3 cellular contexts compared by ENCODE assay signal in the genomic region with DNA sequence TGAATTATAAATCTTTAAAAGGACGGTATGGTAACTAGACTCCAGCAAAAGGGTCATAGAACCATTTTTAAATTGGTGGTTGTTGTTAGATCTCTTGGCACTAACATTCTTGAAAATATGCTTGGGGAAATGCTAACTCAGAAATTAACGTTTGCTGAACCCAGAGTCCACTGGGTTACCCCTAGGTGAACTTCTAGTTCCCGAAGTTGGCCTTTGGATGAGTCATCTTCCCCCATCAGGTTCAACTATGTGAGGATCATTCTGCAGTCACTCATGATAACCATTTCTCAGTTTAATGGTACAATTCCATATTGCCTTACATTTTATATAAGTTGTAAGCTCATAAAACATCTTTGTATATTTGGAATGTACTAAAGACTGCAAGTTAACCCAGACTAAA.
TF ChIP-seq lines count a peak whose summit lies in the region.

No MANE protein-coding gene starts in this region.

TF ChIP-seq in liver, 16 proteins besides CTCF, POLR2A, EP300 and RAD21:
- TF ChIP-seq FOXA2 (IDR thresholded peaks at IDR 0.05): no peak
- TF ChIP-seq JUND (IDR thresholded peaks at IDR 0.05): peak; percentile 98 to 99
- no peak for TF ChIP-seq TAF1 (conservative IDR thresholded peaks at IDR 0.05)
- TF ChIP-seq, protein P1, sequence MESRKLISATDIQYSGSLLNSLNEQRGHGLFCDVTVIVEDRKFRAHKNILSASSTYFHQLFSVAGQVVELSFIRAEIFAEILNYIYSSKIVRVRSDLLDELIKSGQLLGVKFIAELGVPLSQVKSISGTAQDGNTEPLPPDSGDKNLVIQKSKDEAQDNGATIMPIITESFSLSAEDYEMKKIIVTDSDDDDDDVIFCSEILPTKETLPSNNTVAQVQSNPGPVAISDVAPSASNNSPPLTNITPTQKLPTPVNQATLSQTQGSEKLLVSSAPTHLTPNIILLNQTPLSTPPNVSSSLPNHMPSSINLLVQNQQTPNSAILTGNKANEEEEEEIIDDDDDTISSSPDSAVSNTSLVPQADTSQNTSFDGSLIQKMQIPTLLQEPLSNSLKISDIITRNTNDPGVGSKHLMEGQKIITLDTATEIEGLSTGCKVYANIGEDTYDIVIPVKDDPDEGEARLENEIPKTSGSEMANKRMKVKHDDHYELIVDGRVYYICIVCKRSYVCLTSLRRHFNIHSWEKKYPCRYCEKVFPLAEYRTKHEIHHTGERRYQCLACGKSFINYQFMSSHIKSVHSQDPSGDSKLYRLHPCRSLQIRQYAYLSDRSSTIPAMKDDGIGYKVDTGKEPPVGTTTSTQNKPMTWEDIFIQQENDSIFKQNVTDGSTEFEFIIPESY (IDR thresholded peaks at IDR 0.05): peak; percentile 21
- TF ChIP-seq NR2F2 (IDR thresholded peaks at IDR 0.05): no peak
- TF ChIP-seq SP1 (IDR thresholded peaks at IDR 0.05): peak; percentile 85
- TF ChIP-seq RXRA (IDR thresholded peaks at IDR 0.05): peak; percentile 91 to 93
- TF ChIP-seq FOXA1 (IDR thresholded peaks at IDR 0.05): no peak
- TF ChIP-seq HNF4A (conservative IDR thresholded peaks at IDR 0.05): peak; percentile 93 to 94
- TF ChIP-seq, protein P2, sequence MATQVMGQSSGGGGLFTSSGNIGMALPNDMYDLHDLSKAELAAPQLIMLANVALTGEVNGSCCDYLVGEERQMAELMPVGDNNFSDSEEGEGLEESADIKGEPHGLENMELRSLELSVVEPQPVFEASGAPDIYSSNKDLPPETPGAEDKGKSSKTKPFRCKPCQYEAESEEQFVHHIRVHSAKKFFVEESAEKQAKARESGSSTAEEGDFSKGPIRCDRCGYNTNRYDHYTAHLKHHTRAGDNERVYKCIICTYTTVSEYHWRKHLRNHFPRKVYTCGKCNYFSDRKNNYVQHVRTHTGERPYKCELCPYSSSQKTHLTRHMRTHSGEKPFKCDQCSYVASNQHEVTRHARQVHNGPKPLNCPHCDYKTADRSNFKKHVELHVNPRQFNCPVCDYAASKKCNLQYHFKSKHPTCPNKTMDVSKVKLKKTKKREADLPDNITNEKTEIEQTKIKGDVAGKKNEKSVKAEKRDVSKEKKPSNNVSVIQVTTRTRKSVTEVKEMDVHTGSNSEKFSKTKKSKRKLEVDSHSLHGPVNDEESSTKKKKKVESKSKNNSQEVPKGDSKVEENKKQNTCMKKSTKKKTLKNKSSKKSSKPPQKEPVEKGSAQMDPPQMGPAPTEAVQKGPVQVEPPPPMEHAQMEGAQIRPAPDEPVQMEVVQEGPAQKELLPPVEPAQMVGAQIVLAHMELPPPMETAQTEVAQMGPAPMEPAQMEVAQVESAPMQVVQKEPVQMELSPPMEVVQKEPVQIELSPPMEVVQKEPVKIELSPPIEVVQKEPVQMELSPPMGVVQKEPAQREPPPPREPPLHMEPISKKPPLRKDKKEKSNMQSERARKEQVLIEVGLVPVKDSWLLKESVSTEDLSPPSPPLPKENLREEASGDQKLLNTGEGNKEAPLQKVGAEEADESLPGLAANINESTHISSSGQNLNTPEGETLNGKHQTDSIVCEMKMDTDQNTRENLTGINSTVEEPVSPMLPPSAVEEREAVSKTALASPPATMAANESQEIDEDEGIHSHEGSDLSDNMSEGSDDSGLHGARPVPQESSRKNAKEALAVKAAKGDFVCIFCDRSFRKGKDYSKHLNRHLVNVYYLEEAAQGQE (IDR thresholded peaks at IDR 0.05): no peak
- peak; percentile 29 for TF ChIP-seq YY1 (IDR thresholded peaks at IDR 0.05)
- no peak for TF ChIP-seq EGR1 (IDR thresholded peaks at IDR 0.05; ENCODE audit: low read depth in 2 of 2)
- TF ChIP-seq, protein P3, sequence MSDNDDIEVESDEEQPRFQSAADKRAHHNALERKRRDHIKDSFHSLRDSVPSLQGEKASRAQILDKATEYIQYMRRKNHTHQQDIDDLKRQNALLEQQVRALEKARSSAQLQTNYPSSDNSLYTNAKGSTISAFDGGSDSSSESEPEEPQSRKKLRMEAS (IDR thresholded peaks at IDR 0.05): peak; percentile 32
- no peak for TF ChIP-seq GABPA (IDR thresholded peaks at IDR 0.05 in 1 of 2, conservative IDR thresholded peaks at IDR 0.05 in 1 of 2)
- TF ChIP-seq, protein P4, sequence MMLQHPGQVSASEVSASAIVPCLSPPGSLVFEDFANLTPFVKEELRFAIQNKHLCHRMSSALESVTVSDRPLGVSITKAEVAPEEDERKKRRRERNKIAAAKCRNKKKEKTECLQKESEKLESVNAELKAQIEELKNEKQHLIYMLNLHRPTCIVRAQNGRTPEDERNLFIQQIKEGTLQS (IDR thresholded peaks at IDR 0.05): peak; percentile 95
- peak; percentile 35 for TF ChIP-seq HNF4G (IDR thresholded peaks at IDR 0.05)

TF ChIP-seq in HepG2, 621 proteins besides CTCF, POLR2A, EP300 and RAD21:
- TF ChIP-seq JUND (CRISPR knock-in tag; IDR thresholded peaks at IDR 0.05) (no peak), POLR2AphosphoS5 (IDR thresholded peaks at IDR 0.05; ENCODE audit: low read depth, low read length) (no peak), CBX1 (IDR thresholded peaks at IDR 0.05; ENCODE audit: low read depth) (no peak), ETV5 (CRISPR knock-in tag; IDR thresholded peaks at IDR 0.05; ENCODE audit: borderline replicate concordance) (no peak), ZNF570 (CRISPR knock-in tag; IDR thresholded peaks at IDR 0.05; ENCODE audit: borderline replicate concordance) (no peak), MBNL3 (CRISPR knock-in tag; conservative IDR thresholded peaks at IDR 0.05) (no peak), PITX1 (CRISPR knock-in tag; IDR thresholded peaks at IDR 0.05) (no peak), ZBTB42 (CRISPR knock-in tag; IDR thresholded peaks at IDR 0.05) (no peak), ZFP41 (CRISPR knock-in tag; IDR thresholded peaks at IDR 0.05; ENCODE audit: borderline replicate concordance) (no peak), FOXK1 (CRISPR knock-in tag; IDR thresholded peaks at IDR 0.05; ENCODE audit: borderline replicate concordance, low read depth) (no peak), ZNF7 (CRISPR knock-in tag; IDR thresholded peaks at IDR 0.05) (no peak)
- TF ChIP-seq, protein P5, sequence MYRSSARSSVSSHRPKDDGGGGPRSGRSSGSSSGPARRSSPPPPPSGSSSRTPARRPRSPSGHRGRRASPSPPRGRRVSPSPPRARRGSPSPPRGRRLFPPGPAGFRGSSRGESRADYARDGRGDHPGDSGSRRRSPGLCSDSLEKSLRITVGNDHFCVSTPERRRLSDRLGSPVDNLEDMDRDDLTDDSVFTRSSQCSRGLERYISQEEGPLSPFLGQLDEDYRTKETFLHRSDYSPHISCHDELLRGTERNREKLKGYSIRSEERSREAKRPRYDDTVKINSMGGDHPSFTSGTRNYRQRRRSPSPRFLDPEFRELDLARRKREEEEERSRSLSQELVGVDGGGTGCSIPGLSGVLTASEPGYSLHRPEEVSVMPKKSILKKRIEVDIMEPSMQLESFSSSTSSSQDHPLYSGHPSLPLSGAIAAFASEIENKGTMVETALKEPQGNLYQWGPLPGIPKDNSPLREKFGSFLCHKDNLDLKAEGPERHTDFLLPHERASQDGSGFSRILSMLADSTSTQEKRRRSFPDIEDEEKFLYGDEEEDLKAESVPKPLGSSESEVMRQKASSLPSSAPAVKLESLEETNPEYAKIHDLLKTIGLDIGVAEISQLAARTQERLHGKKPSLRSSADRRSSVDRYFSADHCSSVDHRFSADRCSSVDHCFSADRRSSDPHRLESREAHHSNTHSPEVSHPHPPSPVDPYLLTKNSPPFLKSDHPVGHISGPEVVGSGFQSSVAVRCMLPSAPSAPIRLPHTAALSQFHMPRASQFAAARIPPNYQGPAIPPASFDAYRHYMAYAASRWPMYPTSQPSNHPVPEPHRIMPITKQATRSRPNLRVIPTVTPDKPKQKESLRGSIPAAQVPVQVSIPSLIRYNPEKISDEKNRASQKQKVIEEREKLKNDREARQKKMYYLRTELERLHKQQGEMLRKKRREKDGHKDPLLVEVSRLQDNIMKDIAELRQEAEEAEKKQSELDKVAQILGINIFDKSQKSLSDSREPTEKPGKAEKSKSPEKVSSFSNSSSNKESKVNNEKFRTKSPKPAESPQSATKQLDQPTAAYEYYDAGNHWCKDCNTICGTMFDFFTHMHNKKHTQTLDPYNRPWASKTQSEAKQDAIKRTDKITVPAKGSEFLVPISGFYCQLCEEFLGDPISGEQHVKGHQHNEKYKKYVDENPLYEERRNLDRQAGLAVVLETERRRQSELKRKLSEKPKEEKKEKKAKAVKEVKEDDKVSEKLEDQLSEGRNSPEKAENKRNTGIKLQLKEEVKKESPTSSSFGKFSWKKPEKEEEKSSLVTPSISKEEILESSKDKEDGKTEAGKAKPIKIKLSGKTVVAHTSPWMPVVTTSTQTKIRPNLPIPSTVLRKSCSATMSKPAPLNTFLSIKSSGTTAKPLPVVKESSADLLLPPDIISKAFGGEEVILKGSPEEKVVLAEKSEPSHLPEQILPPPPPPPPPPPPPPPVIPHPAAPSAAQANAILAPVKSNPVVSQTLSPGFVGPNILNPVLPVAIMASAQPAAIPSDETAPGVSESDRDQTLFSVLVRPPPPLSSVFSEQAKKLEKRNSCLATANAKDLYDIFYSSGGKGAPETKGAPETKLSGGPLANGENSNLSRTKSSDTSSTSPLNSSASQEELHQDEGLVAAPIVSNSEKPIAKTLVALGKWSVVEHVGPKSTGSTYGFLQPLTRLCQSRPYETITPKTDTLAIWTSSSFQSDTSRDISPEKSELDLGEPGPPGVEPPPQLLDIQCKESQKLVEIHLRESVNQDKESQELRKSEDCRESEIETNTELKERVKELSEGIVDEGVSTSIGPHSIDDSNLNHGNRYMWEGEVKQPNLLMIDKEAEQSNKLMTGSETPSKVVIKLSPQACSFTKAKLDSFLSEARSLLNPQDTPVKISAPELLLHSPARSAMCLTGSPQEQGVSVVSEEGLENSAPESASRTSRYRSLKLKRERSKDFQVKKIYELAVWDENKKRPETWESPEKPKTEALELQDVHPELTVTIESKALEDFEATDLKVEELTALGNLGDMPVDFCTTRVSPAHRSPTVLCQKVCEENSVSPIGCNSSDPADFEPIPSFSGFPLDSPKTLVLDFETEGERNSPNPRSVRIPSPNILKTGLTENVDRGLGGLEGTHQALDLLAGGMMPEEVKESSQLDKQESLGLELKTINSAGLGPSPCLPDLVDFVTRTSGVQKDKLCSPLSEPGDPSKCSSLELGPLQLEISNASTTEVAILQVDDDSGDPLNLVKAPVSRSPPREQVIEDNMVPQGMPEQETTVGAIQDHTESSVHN (CRISPR knock-in tag; IDR thresholded peaks at IDR 0.05): no peak

TF ChIP-seq in endothelial cell of umbilical vein, 7 proteins besides CTCF, POLR2A, EP300 and RAD21:
- TF ChIP-seq GATA2 (IDR thresholded peaks at IDR 0.05; ENCODE audit: insufficient read depth, insufficient read length, low read depth, low read length) (no peak), JUN (IDR thresholded peaks at IDR 0.05; ENCODE audit: borderline replicate concordance, insufficient read depth, insufficient read length, low read depth) (peak; percentile 14), FOS (IDR thresholded peaks at IDR 0.05; ENCODE audit: borderline replicate concordance, insufficient read depth, low read length) (no peak), EZH2 (IDR thresholded peaks at IDR 0.05; ENCODE audit: borderline replicate concordance, low read depth, low read length, severe bottlenecking) (no peak), MYC (IDR thresholded peaks at IDR 0.05; ENCODE audit: low read depth, low read length) (no peak)
- TF ChIP-seq, protein P3 (IDR thresholded peaks at IDR 0.05; ENCODE audit: insufficient read depth, insufficient read length): no peak
TF ChIP-seq in endothelial cell of umbilical vein: peak in this region for 1.
